ENCODE assay signal across 3 cellular contexts in the genomic region with DNA sequence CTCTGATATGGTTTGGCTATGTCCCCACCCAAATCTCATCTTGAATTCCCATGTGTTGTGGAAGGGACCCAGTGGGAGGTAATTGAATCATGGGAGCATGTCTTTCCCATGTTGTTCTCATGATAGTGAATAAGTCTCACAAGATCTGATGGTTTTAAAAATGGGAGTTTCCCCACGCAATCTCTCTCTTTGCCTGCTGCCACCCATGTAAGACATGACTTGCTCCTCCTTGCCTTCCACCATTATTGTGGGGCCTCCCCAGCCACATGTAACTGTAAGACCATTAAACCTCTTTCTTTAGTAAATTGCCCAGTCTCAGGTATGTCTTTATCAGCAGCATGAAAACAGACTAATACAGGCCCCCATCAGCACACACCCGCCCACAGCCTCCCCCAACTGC.
DNase-seq lines count a peak whose midpoint lies in the region; ATAC-seq, FAIRE-seq and TF ChIP-seq lines count a peak whose summit lies in the region.
"Not testable (repeated sequence)": the region's sequence is repeated elsewhere in the genome, so short reads cannot be mapped to it uniquely, and the experiment has no call there.

No MANE protein-coding gene starts in this region.

- in situ Hi-C loops in K562 (cut with MboI): not testable (repeated sequence)

- TF ChIP-seq POLR2A in K562 (conservative IDR thresholded peaks at IDR 0.05); H1 (IDR thresholded peaks at IDR 0.05; ENCODE audit: control extremely low read depth in 1 of 2, low read depth in 2 of 2, low read length in 2 of 2): not testable (repeated sequence)

- peaks cover 0 to 11% of the 10 kb centered on the region in 2 experiments; a peak in 3 of 5 replicates for H3K4me1 ChIP-seq in K562 (replicated peaks in 1 of 2; ENCODE audit: control insufficient read depth in 2 of 2, insufficient read depth in 2 of 2, low read length in 2 of 2)
- H3K4me1 ChIP-seq in H1 (replicated peaks in 1 of 4; ENCODE audit: control insufficient read depth in 3 of 4, insufficient read depth in 4 of 4, low read length in 3 of 4): not testable (repeated sequence)

- ATAC-seq in activated CD4-positive, alpha-beta T cell treated with anti-CD3 and anti-CD28 coated beads for 36 hours; K562: not testable (repeated sequence)

- H2AFZ ChIP-seq in K562 (ENCODE audit: low read depth, low read length); H1 (ENCODE audit: low read length): not testable (repeated sequence)

- FAIRE-seq in K562 (lab: Jason Lieb, UNC); H1 (lab: Jason Lieb, UNC): not testable (repeated sequence)

- H3K27ac ChIP-seq in K562 (ENCODE audit: extremely low read depth, low read depth, low read length); H1 (ENCODE audit: low read depth, low read length): not testable (repeated sequence)

- H4K5ac ChIP-seq in H1 (ENCODE audit: insufficient read length, low read depth, low read length): not testable (repeated sequence)

- not testable (repeated sequence) for H3K79me2 ChIP-seq in K562 (ENCODE audit: control insufficient read depth, insufficient read depth, low read length); H1 (ENCODE audit: control insufficient read depth in 1 of 2, insufficient read depth in 2 of 2, low read length in 2 of 2)

- TF ChIP-seq RAD21 in K562 (CRISPR knock-in tag; conservative IDR thresholded peaks at IDR 0.05 in 1 of 2, IDR thresholded peaks at IDR 0.05 in 1 of 2); H1 (IDR thresholded peaks at IDR 0.05 in 1 of 2, conservative IDR thresholded peaks at IDR 0.05 in 1 of 2; ENCODE audit: low read depth in 2 of 2, low read length in 2 of 2): not testable (repeated sequence)

- BruUV-seq in K562 (replicated peaks; lab: Mats Ljungman, UMichigan): not testable (repeated sequence)

- peak overlapping the region; percentile 59 for H3K56ac ChIP-seq in H1 (replicated peaks; ENCODE audit: insufficient read length, low read depth, low read length)

- not testable (repeated sequence) for H2BK120ac ChIP-seq in H1 (replicated peaks; ENCODE audit: low read depth, low read length)

- not testable (repeated sequence) for H3K27me3 ChIP-seq in K562 (ENCODE audit: control insufficient read depth in 2 of 2, insufficient read depth in 2 of 2, low read length in 2 of 2); H1 (replicated peaks in 1 of 4; ENCODE audit: control insufficient read depth in 3 of 4, extremely low read depth in 1 of 4, insufficient read depth in 3 of 4, low read length in 3 of 4)

- H3K79me1 ChIP-seq in H1 (ENCODE audit: low read depth, low read length): not testable (repeated sequence)

- not testable (repeated sequence) for H3K4me2 ChIP-seq in K562 (ENCODE audit: insufficient read depth, low read length); H1 (ENCODE audit: insufficient read depth in 1 of 2, low read depth in 2 of 2, low read length in 2 of 2)

- H3K23me2 ChIP-seq in H1 (ENCODE audit: low read depth, low read length): not testable (repeated sequence)

- H4K20me1 ChIP-seq in K562 (replicated peaks; ENCODE audit: control insufficient read depth, insufficient read depth, low read length); H1 (replicated peaks in 1 of 2; ENCODE audit: control insufficient read depth in 1 of 2, insufficient read depth in 2 of 2, low read length in 2 of 2): not testable (repeated sequence)

- not testable (repeated sequence) for H2BK5ac ChIP-seq in H1 (ENCODE audit: low read depth, low read length)

- POLR2A ChIA-PET in activated CD4-positive, alpha-beta T cell treated with anti-CD3 and anti-CD28 coated beads for 36 hours (lab: Charles Lee); K562 (lab: Yijun Ruan, JAX); H1 (lab: Charles Lee; ENCODE audit: partially characterized antibody): not testable (repeated sequence)

- H2AK5ac ChIP-seq in H1 (ENCODE audit: low read depth, low read length): not testable (repeated sequence)

- not testable (repeated sequence) for H3K23ac ChIP-seq in H1 (ENCODE audit: insufficient read length)

- intact Hi-C loops in activated CD4-positive, alpha-beta T cell treated with anti-CD3 and anti-CD28 coated beads for 36 hours (cut with DNase I, micrococcal nuclease); K562 (cut with micrococcal nuclease): not testable (repeated sequence)

- H3K4me1 Mint-ChIP-seq in activated CD4-positive, alpha-beta T cell treated with anti-CD3 and anti-CD28 coated beads for 36 hours: peaks cover 41% of the 10 kb centered on the region

- H3K4me3 Mint-ChIP-seq in activated CD4-positive, alpha-beta T cell treated with anti-CD3 and anti-CD28 coated beads for 36 hours: not testable (repeated sequence)

- CTCF ChIA-PET in activated CD4-positive, alpha-beta T cell treated with anti-CD3 and anti-CD28 coated beads for 36 hours (lab: Charles Lee): interaction anchor here (1.4 kb wide), 1 partner anchor 10 kb away, joined by 5 read pairs; no protein-coding TSS in a partner anchor
- CTCF ChIA-PET in K562 (lab: Yijun Ruan, JAX; ENCODE audit: low intra/inter-chr PET ratio): not testable (repeated sequence)
- CTCF ChIA-PET in H1 (lab: Charles Lee; ENCODE audit: partially characterized antibody): interaction anchor here (2.6 kb wide), 1 partner anchor 11 kb away, joined by 14 read pairs; no protein-coding TSS in a partner anchor

- not testable (repeated sequence) for H3K27me3 Mint-ChIP-seq in activated CD4-positive, alpha-beta T cell treated with anti-CD3 and anti-CD28 coated beads for 36 hours

- H3K36me3 Mint-ChIP-seq in activated CD4-positive, alpha-beta T cell treated with anti-CD3 and anti-CD28 coated beads for 36 hours (ENCODE audit: low read depth): peaks cover 43% of the 10 kb centered on the region

- H3K36me3 ChIP-seq in K562 (ENCODE audit: control insufficient read depth, insufficient read depth, low read length); H1 (ENCODE audit: control insufficient read depth in 2 of 4, insufficient read depth in 4 of 4, low read length in 3 of 4): not testable (repeated sequence)

- not testable (repeated sequence) for H4K91ac ChIP-seq in H1 (replicated peaks; ENCODE audit: insufficient read length, low read length)

- H2BK12ac ChIP-seq in H1 (ENCODE audit: low read depth, low read length): not testable (repeated sequence)

- not testable (repeated sequence) for TF ChIP-seq CTCF in K562 (IDR thresholded peaks at IDR 0.05 in 2 of 3, conservative IDR thresholded peaks at IDR 0.05 in 1 of 3; ENCODE audit: insufficient read depth in 2 of 3, low read depth in 1 of 3, low read length in 3 of 3); H1 (IDR thresholded peaks at IDR 0.05; ENCODE audit: control extremely low read depth in 1 of 3, insufficient read depth in 1 of 3, low read depth in 1 of 3, low read length in 3 of 3)

- H3K9me1 ChIP-seq in K562 (ENCODE audit: control insufficient read depth, insufficient read depth, low read length): not testable (repeated sequence)

- not testable (repeated sequence) for H3K18ac ChIP-seq in H1 (ENCODE audit: extremely low read depth, low read length)

- peaks cover 35% of the 10 kb centered on the region for H3K9me3 Mint-ChIP-seq in activated CD4-positive, alpha-beta T cell treated with anti-CD3 and anti-CD28 coated beads for 36 hours (ENCODE audit: low read depth)

- not testable (repeated sequence) for H2BK20ac ChIP-seq in H1 (ENCODE audit: low read length)

- not testable (repeated sequence) for H4K8ac ChIP-seq in H1 (ENCODE audit: extremely low read depth, insufficient read depth, low read length)

- not testable (repeated sequence) for H3K14ac ChIP-seq in H1 (ENCODE audit: insufficient read length)

- H2BK15ac ChIP-seq in H1 (ENCODE audit: low read length): not testable (repeated sequence)

- H3K27ac Mint-ChIP-seq in activated CD4-positive, alpha-beta T cell treated with anti-CD3 and anti-CD28 coated beads for 36 hours: peak overlapping the region; percentile 20

- 5% methylated on average over 2 of the region's 2 CpGs for WGBS in K562 (ENCODE audit: insufficient coverage, low coverage, missing lambda C conversion rate)
- WGBS in H1 (ENCODE audit: extremely low coverage in 1 of 2, insufficient coverage in 1 of 2, insufficient read length in 1 of 2, insufficient replicate concordance in 2 of 2, low coverage in 1 of 2, low lambda C conversion rate in 2 of 2, missing lambda C conversion rate in 1 of 2), 2 experiments: 83% methylated on average over 2 of the region's 2 CpGs; no CpG with 5 or more reads in 1 of the 2 experiments

- H3K4ac ChIP-seq in H1 (replicated peaks; ENCODE audit: insufficient read length, low read depth, low read length): not testable (repeated sequence)

- not testable (repeated sequence) for DNase-seq in activated CD4-positive, alpha-beta T cell treated with anti-CD3 and anti-CD28 coated beads for 36 hours; K562 (ENCODE audit: extremely low read depth in 1 of 4, low spot score in 3 of 4); H1 (ENCODE audit: low read depth in 1 of 2, low spot score in 2 of 2)

- not testable (repeated sequence) for H3K4me3 ChIP-seq in K562; H1 (ENCODE audit: extremely low read depth in 1 of 4, insufficient read depth in 2 of 4, low read depth in 3 of 4, low read length in 4 of 4)

- not testable (repeated sequence) for H3K9me3 ChIP-seq in K562 (replicated peaks; ENCODE audit: control insufficient read depth, insufficient read depth, low read depth, low read length); H1 (ENCODE audit: insufficient read depth in 2 of 2, low read depth in 1 of 2, low read length in 1 of 2)

- not testable (repeated sequence) for H3K9ac ChIP-seq in K562 (ENCODE audit: insufficient read depth in 1 of 2, low read depth in 2 of 2, low read length in 2 of 2); H1 (replicated peaks in 1 of 4; ENCODE audit: extremely low read depth in 1 of 4, low read depth in 3 of 4, low read length in 3 of 4)

- TF ChIP-seq EP300 in K562 (IDR thresholded peaks at IDR 0.05; ENCODE audit: low read length); H1 (IDR thresholded peaks at IDR 0.05; ENCODE audit: borderline replicate concordance in 1 of 2, low read depth in 2 of 2, low read length in 2 of 2): not testable (repeated sequence)

TF ChIP-seq in K562, 482 proteins besides CTCF, POLR2A, EP300 and RAD21:
- peak; percentile 90 for TF ChIP-seq ZNF431 (CRISPR knock-in tag; IDR thresholded peaks at IDR 0.05)
TF ChIP-seq in K562: peak in this region for 1; not testable (repeated sequence) for 481.
